7 cellular contexts compared by ENCODE assay signal in genomic region chr1:185567006-185567405, GRCh38.
DNase-seq lines count a peak whose midpoint lies in the region; ATAC-seq, FAIRE-seq and TF ChIP-seq lines count a peak whose summit lies in the region.

No MANE protein-coding gene starts in this region.

- TF ChIP-seq EP300 in GM12878 (IDR thresholded peaks at IDR 0.05; ENCODE audit: borderline replicate concordance in 1 of 2, control insufficient read depth in 1 of 2, low read depth in 2 of 2, low read length in 2 of 2) = no peak; a peak in 1 of 4 replicates
- TF ChIP-seq EP300 in ovary (IDR thresholded peaks at IDR 0.05) = no peak

- intact Hi-C loops in GM12878 (cut with micrococcal nuclease; ENCODE audit: unreplicated experiment) (no loop called here), ovary (cut with DNase I) (no loop called here)

- 0% methylated on average over 4 of the region's 4 CpGs for WGBS in GM12878 (ENCODE audit: insufficient coverage, insufficient replicate concordance, low lambda C conversion rate, missing lambda C conversion rate)
- 11 to 30% (median 25%) methylated on average over 4 of the region's 4 CpGs for WGBS in ovary, 3 donors

- SMC1A ChIA-PET in GM12878 (lab: Charles Lee; ENCODE audit: uncharacterized antibody, unreplicated experiment) = interaction anchor here (0.6 to 3.8 kb wide), 4 partner anchors 16 to 249 kb away, joined by 3 to 17 read pairs (median 6); partner anchors contain the start of gene IVNS1ABP

- H3K9ac ChIP-seq in OCI-LY3 (ENCODE audit: low read length) (no peak overlapping the region), GM12878 (ENCODE audit: control insufficient read depth, insufficient read depth, low read length) (no peak overlapping the region)

- RAD21 ChIA-PET in GM12878 (lab: Charles Lee; ENCODE audit: unreplicated experiment) = interaction anchor here (1.3 kb wide), 2 partner anchors 8 to 28 kb away, joined by 3 to 6 read pairs; no protein-coding TSS in a partner anchor

- H4K20me1 ChIP-seq in OCI-LY3 (ENCODE audit: insufficient read depth, low read length) = no peaks in the 10 kb centered on the region
- H4K20me1 ChIP-seq in GM12878 (ENCODE audit: control insufficient read depth, insufficient read depth) = no peaks in the 10 kb centered on the region

- H3K79me2 ChIP-seq in OCI-LY3 (ENCODE audit: low read length) = peaks cover 7% of the 10 kb centered on the region; the same call in 1 of the 2 replicates
- H3K79me2 ChIP-seq in GM12878 (ENCODE audit: control insufficient read depth, insufficient read depth, low read length) = no peaks in the 10 kb centered on the region

- peak overlapping the region; percentile 54 for H2AFZ ChIP-seq in OCI-LY3 (ENCODE audit: low read depth, low read length)
- no peak overlapping the region for H2AFZ ChIP-seq in GM12878 (ENCODE audit: control insufficient read depth, low read depth, low read length)

- H3K4me2 ChIP-seq in OCI-LY3 (ENCODE audit: low read length) (peak overlapping the region; percentile 30), GM12878 (ENCODE audit: control insufficient read depth, insufficient read depth) (no peak overlapping the region)

- H3K4me3 ChIP-seq in OCI-LY3 (ENCODE audit: low read length) = no peak overlapping the region
- H3K4me3 ChIP-seq in GM12878 = no peak overlapping the region
- no peak overlapping the region for H3K4me3 ChIP-seq in skin epidermis
- H3K4me3 ChIP-seq in ovary = no peak overlapping the region

- no peaks in the 10 kb centered on the region for H3K27me3 ChIP-seq in OCI-LY3 (ENCODE audit: low read depth, low read length)
- H3K27me3 ChIP-seq in GM12878 (replicated peaks in 1 of 2; ENCODE audit: control insufficient read depth in 2 of 2, insufficient read depth in 2 of 2, low read length in 1 of 2) = no peaks in the 10 kb centered on the region
- no peaks in the 10 kb centered on the region for H3K27me3 ChIP-seq in ovary

- no TSS peak for BruUV-seq in GM12878 (replicated peaks; lab: Mats Ljungman, UMichigan)

- no peak for TF ChIP-seq RAD21 in GM12878 (IDR thresholded peaks at IDR 0.05; ENCODE audit: insufficient read depth, low read depth, low read length)

- DNase-seq in GM12878 (ENCODE audit: low read depth, low spot score) (no peak), SKM-1 treated with dmso at 0.1 percent for 144 hours (lab: John Stamatoyannopoulos, UW; ENCODE audit: unreplicated experiment) (no peak), ovary (no peak)

- H3K9me3 ChIP-seq in OCI-LY3 (ENCODE audit: insufficient read depth, low read length) (no peaks in the 10 kb centered on the region), GM12878 (replicated peaks; ENCODE audit: control insufficient read depth, insufficient read depth, low read length) (no peaks in the 10 kb centered on the region), ovary (no peaks in the 10 kb centered on the region)

- TF ChIP-seq CTCF in OCI-LY3 (IDR thresholded peaks at IDR 0.05; ENCODE audit: low read depth, low read length) (no peak), GM12878 (IDR thresholded peaks at IDR 0.05 in 2 of 3, conservative IDR thresholded peaks at IDR 0.05 in 1 of 3; ENCODE audit: control insufficient read depth in 2 of 3, extremely low read depth in 1 of 3, insufficient read depth in 1 of 3, low read depth in 3 of 3, low read length in 3 of 3) (no peak), ovary (IDR thresholded peaks at IDR 0.05) (no peak)

- FAIRE-seq in GM12878 (lab: Jason Lieb, UNC) = no peak

- in situ Hi-C loops in GM12878 (cut with MboI) = no loop called here

- CTCF ChIA-PET in GM12878 (lab: Yijun Ruan, JAX) = interaction anchor here (0.6 to 5.8 kb wide), 4 partner anchors 28 to 762 kb away, joined by 3 to 25 read pairs (median 3); no protein-coding TSS in a partner anchor

- H3K36me3 ChIP-seq in OCI-LY3 (replicated peaks; ENCODE audit: low read depth, low read length) = no peaks in the 10 kb centered on the region
- no peaks in the 10 kb centered on the region for H3K36me3 ChIP-seq in GM12878 (ENCODE audit: control insufficient read depth in 2 of 2, insufficient read depth in 2 of 2, low read length in 1 of 2)
- H3K36me3 ChIP-seq in ovary = no peaks in the 10 kb centered on the region

- TF ChIP-seq POLR2A in GM12878 (IDR thresholded peaks at IDR 0.05; ENCODE audit: low read depth, low read length) = no peak
- no peak for TF ChIP-seq POLR2A in ovary (IDR thresholded peaks at IDR 0.05)

- ATAC-seq in GM18498 (IDR thresholded peaks at IDR 0.05; ENCODE audit: unreplicated experiment) (peak; percentile 81), HG03442 (IDR thresholded peaks at IDR 0.05; ENCODE audit: unreplicated experiment) (peak; percentile 63), GM12878 (peak; percentile 59; the same call in 2 of the 3 replicates)

- H3K4me1 ChIP-seq in OCI-LY3 (ENCODE audit: low read length) = peaks cover 55% of the 10 kb centered on the region
- no peaks in the 10 kb centered on the region for H3K4me1 ChIP-seq in GM12878 (ENCODE audit: control insufficient read depth, insufficient read depth, low read length)
- no peaks in the 10 kb centered on the region for H3K4me1 ChIP-seq in ovary (ENCODE audit: insufficient read depth)

- H3K27ac ChIP-seq in OCI-LY3 (ENCODE audit: low read length) (no peak overlapping the region), GM12878 (ENCODE audit: control insufficient read depth, insufficient read depth) (no peak overlapping the region), skin epidermis (peak overlapping the region in 12 of 21 experiments; percentile 7 to 82 (median 62)), ovary (no peak overlapping the region)

- POLR2A ChIA-PET in GM12878 (lab: Charles Lee) = no interaction called here

TF ChIP-seq in GM12878, 131 proteins besides CTCF, POLR2A, EP300 and RAD21:
- TF ChIP-seq BMI1 (IDR thresholded peaks at IDR 0.05; ENCODE audit: borderline replicate concordance) = peak; percentile 75
- peak; percentile 67 for TF ChIP-seq RUNX3 (IDR thresholded peaks at IDR 0.05; ENCODE audit: low read length)
- no peak for TF ChIP-seq ZSCAN29 (IDR thresholded peaks at IDR 0.05)

Comparison
In these comparisons a context has a peak if more than half of its experiments do, and no peak if none do; other contexts are left out.
1. H3K27ac ChIP-seq: peak in skin epidermis (12 of 21); none in OCI-LY3 (single experiment), GM12878 (single experiment) and ovary (0 of 2).
2. Peak in every context shown above with its lines, with median percentiles within 50 percentile points of each other: ATAC-seq.